17 cellular contexts compared by ENCODE assay signal in the genomic region with DNA sequence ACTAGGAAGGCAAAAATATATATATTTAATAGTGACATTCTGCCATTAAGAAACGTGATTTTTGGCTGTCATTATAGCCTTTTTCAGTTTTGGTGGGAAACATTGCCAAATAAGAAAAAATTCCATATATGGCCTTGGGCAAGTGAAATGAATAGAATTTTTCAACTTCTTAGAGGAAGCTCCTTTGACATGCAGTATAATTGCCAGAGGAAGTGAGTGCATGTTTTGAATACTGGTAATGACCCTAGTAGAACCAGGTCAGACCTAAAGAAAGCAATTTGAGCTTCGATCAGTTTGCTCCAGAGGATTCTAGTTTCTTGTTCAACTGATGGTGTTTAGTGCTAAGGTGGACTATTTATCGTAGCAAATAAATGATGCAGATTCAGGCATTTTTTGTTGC.
"Had no signal": no experiment of that assay in that cellular context is flagged by ENCODE, and none has a peak within 500 bp of the region (broad histone marks: within the 10 kb centered on the region; RNA-seq: fewer than 3 reads in every experiment).

No MANE protein-coding gene starts in this region.

- H3K4me3 ChIP-seq: cardiac muscle cell, hepatocyte, lower lobe of right lung, spleen, transverse colon had no signal

- H3K36me3 Mint-ChIP-seq: naive thymus-derived CD4-positive, alpha-beta T cell; stimulated activated memory B cell treated with anti-CD40 and anti-IgM and Interleukin-4, amounts not matched to agents 10 μg/mL and 1 μg/mL and 100 μg/mL, for 72 hours had no signal

- H3K27me3 Mint-ChIP-seq: stimulated activated memory B cell treated with anti-CD40 and anti-IgM and Interleukin-4, amounts not matched to agents 10 μg/mL and 1 μg/mL and 100 μg/mL, for 72 hours had no signal

- ATAC-seq: activated CD8-positive, alpha-beta T cell treated with anti-CD3 and anti-CD28 coated beads, Interleukin-2, amount 10 ng/mL, durations not matched to agents 7 days and 5 days; lower lobe of right lung; naive thymus-derived CD4-positive, alpha-beta T cell; right cardiac atrium; stimulated activated memory B cell treated with anti-CD40 and anti-IgM and Interleukin-4, amounts not matched to agents 10 μg/mL and 1 μg/mL and 100 μg/mL, for 72 hours had no signal

- H3K9me3 ChIP-seq: lower lobe of right lung, spleen, transverse colon had no signal

- H3K27ac ChIP-seq: cardiac muscle cell, hepatocyte, lower lobe of right lung, spleen, transverse colon, WERI-Rb-1 had no signal

- H3K27me3 ChIP-seq: cardiac muscle cell, hepatocyte, spleen, transverse colon had no signal

- H3K4me3 Mint-ChIP-seq: activated CD8-positive, alpha-beta T cell treated with anti-CD3 and anti-CD28 coated beads, Interleukin-2, amount 10 ng/mL, durations not matched to agents 7 days and 5 days; naive thymus-derived CD4-positive, alpha-beta T cell; stimulated activated memory B cell treated with anti-CD40 and anti-IgM and Interleukin-4, amounts not matched to agents 10 μg/mL and 1 μg/mL and 100 μg/mL, for 72 hours had no signal

- H3K4me1 ChIP-seq: lower lobe of right lung, transverse colon had no signal

- H3K9me3 Mint-ChIP-seq: stimulated activated memory B cell treated with anti-CD40 and anti-IgM and Interleukin-4, amounts not matched to agents 10 μg/mL and 1 μg/mL and 100 μg/mL, for 72 hours had no signal

- H3K4me1 Mint-ChIP-seq: naive thymus-derived CD4-positive, alpha-beta T cell had no signal

- H3K27ac Mint-ChIP-seq: activated CD8-positive, alpha-beta T cell treated with anti-CD3 and anti-CD28 coated beads, Interleukin-2, amount 10 ng/mL, durations not matched to agents 7 days and 5 days; naive thymus-derived CD4-positive, alpha-beta T cell; stimulated activated memory B cell treated with anti-CD40 and anti-IgM and Interleukin-4, amounts not matched to agents 10 μg/mL and 1 μg/mL and 100 μg/mL, for 72 hours had no signal

- H3K36me3 ChIP-seq: cardiac muscle cell, lower lobe of right lung, spleen, transverse colon, WERI-Rb-1 had no signal

- DNase-seq: activated CD4-positive, alpha-beta T cell treated with anti-CD3 and anti-CD28 coated beads for 4 hours; activated CD8-positive, alpha-beta memory T cell treated with anti-CD3 and anti-CD28 coated beads, Interleukin-2, amount 50 U/mL, for 48 hours; activated CD8-positive, alpha-beta T cell treated with anti-CD3 and anti-CD28 coated beads, Interleukin-2, amount 10 ng/mL, durations not matched to agents 7 days and 5 days; aorta; effector CD4-positive, alpha-beta T cell; lower lobe of right lung; naive thymus-derived CD4-positive, alpha-beta T cell; right cardiac atrium; spleen; stimulated activated CD4-positive, alpha-beta T cell treated with anti-CD3 and anti-CD28 coated beads, Interleukin-1b, Interleukin-23, amount 100 ng/mL, for 48 hours; T1000; transverse colon; WERI-Rb-1 had no signal

- FAIRE-seq: colon had no signal
